ENCODE assay signal across 8 cellular contexts in the genomic region with DNA sequence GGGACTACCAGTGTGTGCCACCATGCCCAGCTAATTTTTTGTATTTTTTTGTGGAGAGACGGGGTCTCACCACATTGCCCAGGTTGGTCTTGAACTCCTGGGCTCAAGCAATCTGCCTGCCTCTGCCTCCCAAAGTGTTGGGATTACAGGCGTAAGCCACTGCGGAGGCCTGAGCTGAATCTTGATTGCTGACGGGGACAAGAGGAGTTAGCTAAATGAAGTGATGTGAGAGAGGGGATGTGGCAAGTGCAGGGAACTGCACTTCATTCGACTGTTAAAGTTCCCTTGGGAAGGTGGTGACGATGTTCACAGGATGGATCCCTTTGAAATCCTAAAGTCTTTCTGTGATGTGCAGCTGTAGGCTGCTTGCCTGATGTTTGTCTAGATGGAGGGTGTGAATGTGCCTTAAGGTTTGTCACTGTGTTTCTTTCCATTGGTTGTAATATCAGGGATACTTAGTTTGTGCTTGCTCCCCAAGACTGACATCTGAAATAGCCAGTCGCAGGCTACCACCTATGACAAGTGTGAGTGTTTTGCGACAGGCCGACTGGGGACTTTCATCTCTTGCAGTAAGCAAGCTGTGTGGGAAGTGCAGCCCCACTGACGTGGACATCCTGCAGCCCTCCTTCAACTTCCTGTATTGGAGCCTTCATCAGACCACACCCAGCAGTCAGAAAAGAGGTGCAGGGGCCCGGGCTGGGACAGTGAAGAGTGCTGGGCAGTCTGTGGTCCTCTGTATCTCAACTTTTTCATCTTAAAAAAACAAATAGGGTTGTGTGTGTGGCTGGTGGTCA. TPM values are rescaled to one million over a fixed set of nuclear protein-coding genes. Genes with fewer than 3 reads are reported as not detected.
DNase-seq lines count a peak whose midpoint lies in the region; ATAC-seq and TF ChIP-seq lines count a peak whose summit lies in the region.

No MANE protein-coding gene starts in this region.

- H3F3A ChIP-seq in PC-3 (ENCODE audit: low read length, unreplicated experiment): no peaks in the 10 kb centered on the region

- H2AFZ ChIP-seq in PC-3 (ENCODE audit: low read length): 0 out of 2 replicates have a peak overlapping the region, but pooled peaks have one; percentile 22

- no peaks in the 10 kb centered on the region for H3K9me3 ChIP-seq in PC-3 (ENCODE audit: low read length)

- intact Hi-C loops in PC-3 (cut with micrococcal nuclease): no loop called here
- intact Hi-C loops in activated T-helper 2 cell treated with anti-CD3 and anti-CD28 coated beads, Interferon-gamma antibody, Interleukin-2, Interleukin-4, amounts not matched to agents 10 μg/mL and 5 μg/mL and 100 μg/mL, durations not matched to agents 14 hours and 24 hours and 36 hours (cut with micrococcal nuclease): loop anchor here (1.0 to 5.0 kb wide), 3 partner anchors 19 to 84 kb away; partner anchors contain the start of genes CCDC134, MEI1 and SREBF2

- CTCF ChIA-PET in PC-3 (lab: Charles Lee): interaction anchor here (2.0 kb wide), 1 partner anchor 34 kb away, joined by 6 read pairs; no protein-coding TSS in a partner anchor

- peaks cover 31% of the 10 kb centered on the region for H3K4me1 Mint-ChIP-seq in activated T-helper 2 cell treated with anti-CD3 and anti-CD28 coated beads, Interferon-gamma antibody, Interleukin-2, Interleukin-4, amounts not matched to agents 10 μg/mL and 5 μg/mL and 100 μg/mL, durations not matched to agents 14 hours and 24 hours and 36 hours (ENCODE audit: low read depth)

- no peaks in the 10 kb centered on the region for H3K4me1 ChIP-seq in PC-3 (ENCODE audit: insufficient read depth, low read length)

- H4K20me1 ChIP-seq in PC-3 (ENCODE audit: low read length): no peaks in the 10 kb centered on the region

- H3K36me3 Mint-ChIP-seq in activated T-helper 2 cell treated with anti-CD3 and anti-CD28 coated beads, Interferon-gamma antibody, Interleukin-2, Interleukin-4, amounts not matched to agents 10 μg/mL and 5 μg/mL and 100 μg/mL, durations not matched to agents 14 hours and 24 hours and 36 hours (ENCODE audit: low read depth): peaks cover 8% of the 10 kb centered on the region

- peak overlapping the region; percentile 89 for H3K4me3 Mint-ChIP-seq in activated T-helper 2 cell treated with anti-CD3 and anti-CD28 coated beads, Interferon-gamma antibody, Interleukin-2, Interleukin-4, amounts not matched to agents 10 μg/mL and 5 μg/mL and 100 μg/mL, durations not matched to agents 14 hours and 24 hours and 36 hours (ENCODE audit: low read depth)

- H3K9ac ChIP-seq in PC-3 (ENCODE audit: low read length): no peak overlapping the region

- no peak overlapping the region for H3K4me3 ChIP-seq in PC-3 (ENCODE audit: low read length)

- H3K9me3 Mint-ChIP-seq in activated T-helper 2 cell treated with anti-CD3 and anti-CD28 coated beads, Interferon-gamma antibody, Interleukin-2, Interleukin-4, amounts not matched to agents 10 μg/mL and 5 μg/mL and 100 μg/mL, durations not matched to agents 14 hours and 24 hours and 36 hours: no peaks in the 10 kb centered on the region

- H3K9me2 ChIP-seq in PC-3 (replicated peaks; ENCODE audit: low read length): no peaks in the 10 kb centered on the region

- no peaks in the 10 kb centered on the region for H3K36me3 ChIP-seq in PC-3 (ENCODE audit: low read depth, low read length)

- TF ChIP-seq CTCF in PC-3 (conservative IDR thresholded peaks at IDR 0.05; ENCODE audit: low read depth, low read length): no peak

- no peak overlapping the region for H3K27ac ChIP-seq in PC-3 (ENCODE audit: low read length)

- no peak for DNase-seq in PC-3
- DNase-seq in activated T-helper 2 cell treated with anti-CD3 and anti-CD28 coated beads, Interferon-gamma antibody, Interleukin-2, Interleukin-4, amounts not matched to agents 10 μg/mL and 5 μg/mL and 100 μg/mL, durations not matched to agents 14 hours and 24 hours and 36 hours (ENCODE audit: low spot score): peak; percentile 94
- DNase-seq in inferior parietal cortex (ENCODE audit: extremely low spot score): peak; percentile 6
- peak; percentile 74 to 86 for DNase-seq in stimulated activated CD4-positive, alpha-beta T cell treated with anti-CD3 and anti-CD28 coated beads, Interleukin-4, amount 100 ng/mL, for 48 hours (ENCODE audit: low read depth in 2 of 2)
- DNase-seq in NCI-H446 (lab: John Stamatoyannopoulos, UW): no peak
- DNase-seq in hippocampal formation (lab: John Stamatoyannopoulos, UW): no peak

- POLR2A ChIA-PET in PC-3 (lab: Charles Lee; ENCODE audit: unreplicated experiment): interaction anchor here (0.6 kb wide), 1 partner anchor 35 kb away, joined by 3 read pairs; no protein-coding TSS in a partner anchor

- no peaks in the 10 kb centered on the region for H3K27me3 ChIP-seq in PC-3 (ENCODE audit: low read length)

- H3K27ac Mint-ChIP-seq in activated T-helper 2 cell treated with anti-CD3 and anti-CD28 coated beads, Interferon-gamma antibody, Interleukin-2, Interleukin-4, amounts not matched to agents 10 μg/mL and 5 μg/mL and 100 μg/mL, durations not matched to agents 14 hours and 24 hours and 36 hours: peak overlapping the region; percentile 96

- no TSS peak for BruUV-seq in PC-3 (replicated peaks; lab: Mats Ljungman, UMichigan)

- H3K79me2 ChIP-seq in PC-3 (ENCODE audit: low read length): no peaks in the 10 kb centered on the region

- ATAC-seq in GM18498 (IDR thresholded peaks at IDR 0.05; ENCODE audit: unreplicated experiment) (peak; percentile 93), HG02798 (IDR thresholded peaks at IDR 0.05; ENCODE audit: poor library complexity, unreplicated experiment) (peak; percentile 90), PC-3 (no peak; the same call in 1 of the 2 replicates)

- H3K4me2 ChIP-seq in PC-3 (ENCODE audit: low read length): no peak overlapping the region

- no peaks in the 10 kb centered on the region for H3K27me3 Mint-ChIP-seq in activated T-helper 2 cell treated with anti-CD3 and anti-CD28 coated beads, Interferon-gamma antibody, Interleukin-2, Interleukin-4, amounts not matched to agents 10 μg/mL and 5 μg/mL and 100 μg/mL, durations not matched to agents 14 hours and 24 hours and 36 hours (ENCODE audit: low read depth)

RNA-seq across cellular contexts. Expression of gene CCDC134, which starts 19.6 kb away (rescaled TPM):
- 7.9 and 17.6 TPM in 2 replicates for total RNA-seq in PC-3 (2014; rRNA removed)
- 17.4 and 19.6 TPM in 2 replicates for total RNA-seq in activated T-helper 2 cell treated with anti-CD3 and anti-CD28 coated beads, Interferon-gamma antibody, Interleukin-2, Interleukin-4, amounts not matched to agents 10 μg/mL and 5 μg/mL and 100 μg/mL, durations not matched to agents 14 hours and 24 hours and 36 hours

RNA-seq across cellular contexts. Expression of gene SREBF2, which starts 52.0 kb away (rescaled TPM):
- 38.7 and 40.0 TPM in 2 replicates for total RNA-seq in PC-3 (2014; rRNA removed)
- total RNA-seq in activated T-helper 2 cell treated with anti-CD3 and anti-CD28 coated beads, Interferon-gamma antibody, Interleukin-2, Interleukin-4, amounts not matched to agents 10 μg/mL and 5 μg/mL and 100 μg/mL, durations not matched to agents 14 hours and 24 hours and 36 hours: 191 and 202 TPM in 2 replicates

Comparison
In these comparisons a context has a peak if more than half of its experiments do, and no peak if none do; other contexts are left out.
1. DNase-seq: peak in activated T-helper 2 cell treated with anti-CD3 and anti-CD28 coated beads, Interferon-gamma antibody, Interleukin-2, Interleukin-4, amounts not matched to agents 10 μg/mL and 5 μg/mL and 100 μg/mL, durations not matched to agents 14 hours and 24 hours and 36 hours (single experiment), inferior parietal cortex (single experiment) and stimulated activated CD4-positive, alpha-beta T cell treated with anti-CD3 and anti-CD28 coated beads, Interleukin-4, amount 100 ng/mL, for 48 hours (2 of 2); none in PC-3 (single experiment), NCI-H446 (0 of 2) and hippocampal formation (0 of 2).